1 cellular context compared by ENCODE assay signal in the genomic region with DNA sequence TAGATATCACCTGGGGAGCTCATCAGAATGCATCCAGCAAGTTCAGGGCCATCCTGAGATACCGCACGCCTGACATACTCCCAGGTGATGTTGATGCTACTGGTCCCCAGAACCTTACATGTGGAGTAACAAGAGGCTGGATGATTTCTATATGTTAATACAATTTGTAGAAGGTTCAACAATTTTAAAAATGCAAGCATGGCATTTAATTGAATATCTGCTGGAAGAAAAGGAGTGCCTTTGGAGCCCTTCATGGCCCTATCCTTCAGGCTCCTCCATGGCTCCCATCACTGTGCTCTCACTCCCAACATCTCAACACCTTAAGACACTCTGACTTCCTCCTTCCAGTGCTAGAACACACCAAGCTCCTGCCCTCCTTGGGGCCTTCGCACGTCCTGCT.
TF ChIP-seq lines count a peak whose summit lies in the region.

No MANE protein-coding gene starts in this region.

TF ChIP-seq in K562, 482 proteins besides CTCF, POLR2A, EP300 and RAD21:
- TF ChIP-seq ZNF316 (IDR thresholded peaks at IDR 0.05) = peak; percentile 60
- TF ChIP-seq C11orf30 (IDR thresholded peaks at IDR 0.05; ENCODE audit: low read depth) = peak; percentile 28; the same call in 1 of the 2 replicates
- peak; percentile 23; the same call in 1 of the 2 replicates for TF ChIP-seq MAFF (IDR thresholded peaks at IDR 0.05; ENCODE audit: low read length)
- no peak for TF ChIP-seq SETDB1 (IDR thresholded peaks at IDR 0.05; ENCODE audit: low read length)
